In the genomic region with DNA sequence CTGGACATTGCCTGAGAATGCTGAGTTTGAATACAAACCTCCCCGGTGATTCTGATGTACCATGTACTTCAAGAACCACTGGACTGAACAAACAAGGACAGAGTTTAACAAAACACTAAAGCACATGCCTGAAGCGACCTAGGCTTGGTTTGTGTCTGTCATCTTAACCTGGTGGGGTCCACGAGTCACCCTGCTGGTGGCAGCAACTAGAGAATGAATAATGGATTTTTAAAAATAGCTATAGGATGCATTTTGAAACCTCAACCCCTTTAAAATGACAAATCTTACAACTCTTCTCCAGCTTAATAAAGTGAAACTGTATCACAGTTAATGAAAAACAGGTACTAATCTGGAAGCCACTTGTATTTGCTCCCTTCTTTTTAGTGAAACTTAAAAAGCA, we compare ENCODE assay signal across 24 cellular contexts.
"Had no signal": no experiment of that assay in that cellular context is flagged by ENCODE, and none has a peak within 500 bp of the region (broad histone marks: within the 10 kb centered on the region; RNA-seq: fewer than 3 reads in every experiment).

No MANE protein-coding gene starts in this region.

- ATAC-seq: activated naive CD4-positive, alpha-beta T cell treated with anti-CD3 and anti-CD28 coated beads, Interleukin-2, amount 50 U/mL, for 72 hours; activated T-cell treated with anti-CD3 and anti-CD28 coated beads, Interleukin-2, amount 50 U/mL, for 4 hours; body of pancreas had no signal

- H3K27ac Mint-ChIP-seq: activated CD4-positive, alpha-beta T cell treated with anti-CD3 and anti-CD28 coated beads, Interleukin-2, amount 10 ng/mL, durations not matched to agents 24 days and 14 days; activated naive CD4-positive, alpha-beta T cell treated with anti-CD3 and anti-CD28 coated beads for 36 hours; activated naive CD4-positive, alpha-beta T cell treated with anti-CD3 and anti-CD28 coated beads, Interleukin-2, amount 50 U/mL, for 72 hours; activated T-helper 1 cell treated with anti-CD3 and anti-CD28 coated beads, Interleukin-12 subunit alpha, Interleukin-12 subunit beta, Interleukin-2, Interleukin-4 antibody, amounts not matched to agents 30 ng/mL and 10 ng/mL and 1 ng/mL, durations not matched to agents 14 hours and 24 hours and 36 hours; T-helper 1 cell treated with Interleukin-12 subunit alpha and Interleukin-12 subunit beta and Interleukin-4 antibody, amounts not matched to agents 30 μg/mL and 1 μg/mL, for 36 hours; T-helper 2 cell treated with Interferon-gamma antibody and Interleukin-4, amounts not matched to agents 5 μg/mL and 100 μg/mL, for 36 hours had no signal

- DNase-seq: activated CD4-positive, alpha-beta T cell treated with anti-CD3 and anti-CD28 coated beads, Interleukin-2, amount 10 ng/mL, durations not matched to agents 24 days and 14 days; activated CD4-positive, alpha-beta T cell treated with anti-CD3 and anti-CD28 coated beads, Interleukin-2, amount 50 U/mL, for 4 hours; activated CD8-positive, alpha-beta memory T cell treated with anti-CD3 and anti-CD28 coated beads, Interleukin-2, amount 50 U/mL, for 4 hours; activated gamma-delta T cell treated with Interleukin-2 at 50 U/mL for 16 hours; activated naive CD4-positive, alpha-beta T cell treated with anti-CD3 and anti-CD28 coated beads for 36 hours; activated T-cell treated with anti-CD3 and anti-CD28 coated beads for 4 hours; activated T-cell treated with anti-CD3 and anti-CD28 coated beads, Interleukin-2, amount 50 U/mL, for 4 hours; adrenal gland; body of pancreas; KG1; NCI-H1092 treated with DMSO at 0.1 percent for 48 hours; NCI-H1417; NCI-H187 treated with DMSO at 0.1 percent for 48 hours; NCI-H2081; NCI-H226; NCI-H446 treated with DMSO at 0.1 percent for 48 hours; NCI-H524; PC-9; Right ventricle myocardium superior had no signal

- H2AFZ ChIP-seq: PC-9 had no signal

- H3K4me3 ChIP-seq: adrenal gland, body of pancreas, breast epithelium, PC-9 had no signal

- H3K9me3 ChIP-seq: adrenal gland, body of pancreas, breast epithelium had no signal

- H3K36me3 Mint-ChIP-seq: activated naive CD4-positive, alpha-beta T cell treated with anti-CD3 and anti-CD28 coated beads, Interleukin-2, amount 50 U/mL, for 72 hours had no signal

- H3K4me1 ChIP-seq: body of pancreas, breast epithelium had no signal

- H3K36me3 ChIP-seq: adrenal gland, breast epithelium had no signal

- H3K4me2 ChIP-seq: PC-9 had no signal

- H3K4me3 Mint-ChIP-seq: activated CD4-positive, alpha-beta T cell treated with anti-CD3 and anti-CD28 coated beads, Interleukin-2, amount 10 ng/mL, durations not matched to agents 24 days and 14 days; activated naive CD4-positive, alpha-beta T cell treated with anti-CD3 and anti-CD28 coated beads for 36 hours; activated T-cell treated with anti-CD3 and anti-CD28 coated beads, Interleukin-2, amount 50 U/mL, for 4 hours; activated T-helper 1 cell treated with anti-CD3 and anti-CD28 coated beads, Interleukin-12 subunit alpha, Interleukin-12 subunit beta, Interleukin-2, Interleukin-4 antibody, amounts not matched to agents 30 ng/mL and 10 ng/mL and 1 ng/mL, durations not matched to agents 14 hours and 24 hours and 36 hours; T-helper 1 cell treated with Interleukin-12 subunit alpha and Interleukin-12 subunit beta and Interleukin-4 antibody, amounts not matched to agents 30 μg/mL and 1 μg/mL, for 36 hours; T-helper 2 cell treated with Interferon-gamma antibody and Interleukin-4, amounts not matched to agents 5 μg/mL and 100 μg/mL, for 36 hours had no signal

- H3K9me3 Mint-ChIP-seq: activated CD4-positive, alpha-beta T cell treated with anti-CD3 and anti-CD28 coated beads, Interleukin-2, amount 10 ng/mL, durations not matched to agents 24 days and 14 days; activated naive CD4-positive, alpha-beta T cell treated with anti-CD3 and anti-CD28 coated beads for 36 hours; activated naive CD4-positive, alpha-beta T cell treated with anti-CD3 and anti-CD28 coated beads, Interleukin-2, amount 50 U/mL, for 72 hours; activated T-cell treated with anti-CD3 and anti-CD28 coated beads, Interleukin-2, amount 50 U/mL, for 4 hours; activated T-helper 1 cell treated with anti-CD3 and anti-CD28 coated beads, Interleukin-12 subunit alpha, Interleukin-12 subunit beta, Interleukin-2, Interleukin-4 antibody, amounts not matched to agents 30 ng/mL and 10 ng/mL and 1 ng/mL, durations not matched to agents 14 hours and 24 hours and 36 hours; T-helper 1 cell treated with Interleukin-12 subunit alpha and Interleukin-12 subunit beta and Interleukin-4 antibody, amounts not matched to agents 30 μg/mL and 1 μg/mL, for 36 hours; T-helper 2 cell treated with Interferon-gamma antibody and Interleukin-4, amounts not matched to agents 5 μg/mL and 100 μg/mL, for 36 hours had no signal

- H3K27me3 ChIP-seq: adrenal gland, body of pancreas, breast epithelium had no signal

- H3K4me1 Mint-ChIP-seq: activated CD4-positive, alpha-beta T cell treated with anti-CD3 and anti-CD28 coated beads, Interleukin-2, amount 10 ng/mL, durations not matched to agents 24 days and 14 days had no signal

- H3K27ac ChIP-seq: adrenal gland, body of pancreas, breast epithelium, PC-9 had no signal
